11 cellular contexts compared by ENCODE assay signal in the genomic region with DNA sequence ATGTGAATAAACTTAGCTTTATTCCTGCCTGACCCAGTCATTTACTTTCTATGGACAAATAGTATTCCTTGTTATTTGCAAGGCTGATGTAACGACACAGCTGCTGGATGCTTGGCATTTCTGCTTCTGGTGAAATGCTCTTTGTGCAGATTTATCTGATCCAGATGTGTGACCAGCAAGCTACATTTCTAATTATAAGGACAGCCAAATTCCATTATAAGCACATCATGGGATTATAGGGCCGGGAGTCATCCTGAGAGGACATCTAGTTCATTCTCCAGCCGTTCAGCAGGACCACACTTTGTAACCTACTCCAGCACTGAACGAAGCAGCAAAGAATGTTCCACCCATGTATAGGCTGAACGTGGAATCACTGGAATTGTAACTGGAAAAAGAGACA. TPM values are rescaled to one million over a fixed set of nuclear protein-coding genes. Genes with fewer than 3 reads are reported as not detected.
DNase-seq lines count a peak whose midpoint lies in the region; ATAC-seq and TF ChIP-seq lines count a peak whose summit lies in the region.
"Had no signal": no experiment of that assay in that cellular context is flagged by ENCODE, and none has a peak within 500 bp of the region (broad histone marks: within the 10 kb centered on the region; RNA-seq: fewer than 3 reads in every experiment).

No MANE protein-coding gene starts in this region.

- TF ChIP-seq CTCF in astrocyte of the cerebellum (IDR thresholded peaks at IDR 0.05; ENCODE audit: low read depth, low read length, missing control alignments) (no peak), right atrium auricular region (IDR thresholded peaks at IDR 0.05) (no peak), sigmoid colon (IDR thresholded peaks at IDR 0.05) (no peak)

- H3K36me3 ChIP-seq in right atrium auricular region (no peaks in the 10 kb centered on the region), sigmoid colon (no peaks in the 10 kb centered on the region)

- in situ Hi-C loops in astrocyte of the cerebellum (cut with HindIII; ENCODE audit: low sequenced_read_pairs) = no loop called here

- DNase-seq in EH (ENCODE audit: low read depth) = peak; percentile 100
- peak; percentile 92 for DNase-seq in astrocyte of the cerebellum (ENCODE audit: low read depth)
- DNase-seq in right atrium auricular region (ENCODE audit: low spot score) = peak; percentile 68
- peak; percentile 87 for DNase-seq in sigmoid colon
- no peak for DNase-seq in iPS-NIHi7 (ENCODE audit: extremely low spot score)
- DNase-seq in activated T-cell treated with anti-CD3 and anti-CD28 coated beads, Interleukin-2, amount 50 U/mL, for 1 hour = no peak
- DNase-seq: DMS153, NCI-H446 treated with DMSO at 0.1 percent for 48 hours had no signal

- TF ChIP-seq POLR2A in sigmoid colon (IDR thresholded peaks at IDR 0.05) (no peak), GM18505 (IDR thresholded peaks at IDR 0.05; ENCODE audit: borderline replicate concordance, extremely low read depth, insufficient read depth, insufficient read length) (no peak)

- intact Hi-C loops in sigmoid colon (cut with DNase I) = no loop called here

- H3K27me3 ChIP-seq in right atrium auricular region (no peaks in the 10 kb centered on the region), sigmoid colon (no peaks in the 10 kb centered on the region)

- H3K4me1 ChIP-seq in right atrium auricular region (peaks cover 0 to 48% of the 10 kb centered on the region in 2 donors), sigmoid colon (peaks cover 0 to 36% (median 22%) of the 10 kb centered on the region in 4 donors)

- H3K9me3 ChIP-seq in right atrium auricular region = no peaks in the 10 kb centered on the region
- H3K9me3 ChIP-seq in sigmoid colon = no peaks in the 10 kb centered on the region

- TF ChIP-seq EP300 in sigmoid colon (IDR thresholded peaks at IDR 0.05) = peak in 1 of 4 donors; percentile 36

- no peak overlapping the region for H3K4me3 ChIP-seq in astrocyte of the cerebellum (ENCODE audit: low read depth, low read length)
- H3K4me3 ChIP-seq in right atrium auricular region = no peak overlapping the region
- H3K4me3 ChIP-seq in sigmoid colon = no peak overlapping the region

- WGBS in sigmoid colon, 2 donors = 81 to 88% methylated on average over 5 of the region's 5 CpGs

- ATAC-seq in HG02571 (IDR thresholded peaks at IDR 0.05; ENCODE audit: unreplicated experiment) (no peak), GM18505 (IDR thresholded peaks at IDR 0.05; ENCODE audit: unreplicated experiment) (no peak)
- ATAC-seq: activated T-helper 17 cell treated with anti-CD3 and anti-CD28 coated beads, Interleukin-2, amount 50 U/mL, for 72 hours had no signal

- peak overlapping the region; percentile 58 to 85 for H3K27ac ChIP-seq in right atrium auricular region
- peak overlapping the region; percentile 49 to 78 (median 70) for H3K27ac ChIP-seq in sigmoid colon

RNA-seq across cellular contexts. Expression of a gene that starts 42.9 kb away (rescaled TPM):
- total RNA-seq in right atrium auricular region = 10 to 100 TPM; 57.6 to 69.3 TPM
- total RNA-seq in sigmoid colon = 10 to 100 TPM; 50.3 to 93.9 (median 63.0) TPM
- polyA plus RNA-seq in sigmoid colon = 10 to 100 TPM; 16.2 to 25.7 (median 18.0) TPM

Comparison
In these comparisons a context has a peak if more than half of its experiments do, and no peak if none do; other contexts are left out.
1. DNase-seq: peak in EH (single experiment), astrocyte of the cerebellum (single experiment), right atrium auricular region (single experiment) and sigmoid colon (single experiment); none in iPS-NIHi7 (single experiment) and activated T-cell treated with anti-CD3 and anti-CD28 coated beads, Interleukin-2, amount 50 U/mL, for 1 hour (single experiment).